19 cellular contexts compared by ENCODE assay signal in genomic region chr9:15272377-15272928, GRCh38.
"Had no signal": no experiment of that assay in that cellular context is flagged by ENCODE, and none has a peak within 500 bp of the region (broad histone marks: within the 10 kb centered on the region; RNA-seq: fewer than 3 reads in every experiment).

No MANE protein-coding gene starts in this region.

- H3K27ac ChIP-seq: coronary artery, esophagus squamous epithelium, prostate gland, transverse colon had no signal

- H3K9me3 ChIP-seq: esophagus squamous epithelium, prostate gland, transverse colon had no signal

- H3K4me1 ChIP-seq: prostate gland had no signal

- H3K36me3 ChIP-seq: prostate gland, transverse colon had no signal

- H3K4me3 ChIP-seq: coronary artery, esophagus squamous epithelium, prostate gland, transverse colon had no signal

- ATAC-seq: activated naive CD4-positive, alpha-beta T cell treated with anti-CD3 and anti-CD28 coated beads, Interleukin-2, amount 50 U/mL, for 72 hours; left ventricle myocardium superior; right cardiac atrium; stimulated activated naive CD8-positive, alpha-beta T cell treated with anti-CD3 and anti-CD28 coated beads, Interleukin-15, Interleukin-2, amounts not matched to agents 100 U/mL and 50 U/mL, for 24 hours had no signal

- H3K27me3 ChIP-seq: esophagus squamous epithelium, transverse colon had no signal

- DNase-seq: activated CD4-positive, alpha-beta memory T cell treated with anti-CD3 and anti-CD28 coated beads for 36 hours; activated effector memory CD4-positive, alpha-beta T cell treated with Interleukin-2 at 50 U/mL for 16 hours; activated T-cell treated with anti-CD3 and anti-CD28 coated beads, Interleukin-2, amount 50 U/mL, for 24 hours; caudate nucleus; effector CD4-positive, alpha-beta T cell; esophagus squamous epithelium; glutamatergic neuron; hypothalamus; left ventricle myocardium superior; right cardiac atrium; small intestine; stimulated activated CD4-positive, alpha-beta T cell treated with anti-CD3 and anti-CD28 coated beads, Interleukin-4, amount 100 ng/mL, for 4 hours; stimulated activated CD8-positive, alpha-beta memory T cell treated with anti-CD3 and anti-CD28 coated beads, Interleukin-4, amount 100 ng/mL, for 48 hours; stimulated activated naive CD8-positive, alpha-beta T cell treated with anti-CD3 and anti-CD28 coated beads, Interleukin-15, Interleukin-2, amounts not matched to agents 100 U/mL and 50 U/mL, for 24 hours; T-helper 9 cell; transverse colon had no signal
